Comparison of ENCODE assay signal across 9 cellular contexts in the genomic region with DNA sequence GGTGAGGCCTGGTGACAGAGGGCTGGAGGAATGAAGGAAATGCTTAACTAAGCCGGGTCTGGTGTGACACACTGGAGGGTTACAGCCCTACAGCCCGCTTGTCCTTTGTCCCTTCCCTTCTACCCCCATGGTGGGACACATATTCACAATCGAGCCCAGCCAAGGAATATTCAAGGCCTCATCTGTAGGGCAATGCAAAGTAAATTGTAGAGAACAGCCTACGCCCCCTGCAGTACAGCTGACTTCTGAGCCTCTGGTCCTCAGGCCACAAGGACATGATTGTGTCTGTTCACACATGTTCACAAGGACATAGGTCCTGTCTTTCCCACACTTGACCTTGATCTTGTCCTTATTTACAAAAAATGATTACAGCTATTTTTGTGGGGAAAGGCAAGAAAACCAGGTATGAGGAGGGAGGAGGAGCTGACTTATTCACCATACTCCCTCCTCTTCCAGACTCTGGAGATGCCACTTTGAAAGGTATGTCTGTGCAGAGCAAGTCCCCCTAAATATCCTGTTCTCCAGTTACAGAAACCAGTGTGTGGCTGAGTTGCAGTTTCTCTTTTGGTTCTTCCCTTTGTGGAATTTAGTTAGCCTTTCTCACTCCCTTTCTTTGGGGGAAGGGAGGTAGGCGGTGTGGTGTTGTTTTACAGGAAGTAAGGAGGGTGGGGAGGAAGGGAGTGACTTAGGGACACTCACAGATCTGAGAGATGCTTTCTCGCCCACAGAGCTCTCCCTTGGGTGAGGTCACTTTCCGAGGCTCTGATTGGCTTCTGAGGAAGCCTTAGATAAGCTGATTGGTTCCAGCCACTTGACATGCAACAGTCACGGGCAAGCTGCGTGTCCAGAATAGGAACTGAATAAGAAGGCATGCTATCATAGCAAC. TPM values are rescaled to one million over a fixed set of nuclear protein-coding genes. Genes with fewer than 3 reads are reported as not detected.
DNase-seq lines count a peak whose midpoint lies in the region; ATAC-seq, FAIRE-seq and TF ChIP-seq lines count a peak whose summit lies in the region.
"Had no signal": no experiment of that assay in that cellular context is flagged by ENCODE, and none has a peak within 500 bp of the region (broad histone marks: within the 10 kb centered on the region; RNA-seq: fewer than 3 reads in every experiment).

No MANE protein-coding gene starts in this region.

- BruUV-seq in HepG2 (replicated peaks; lab: Mats Ljungman, UMichigan) = no TSS peak

- intact Hi-C loops in dorsolateral prefrontal cortex (cut with DNase I) (loop anchor here (1.0 to 5.0 kb wide), 4 partner anchors 15 to 157 kb away; a partner anchor contains a TSS), HepG2 (cut with micrococcal nuclease; ENCODE audit: unreplicated experiment) (loop anchor here (5.0 kb wide), 1 partner anchor 87 kb away; no protein-coding TSS in a partner anchor)

- no peaks in the 10 kb centered on the region for H3K79me2 ChIP-seq in HepG2 (ENCODE audit: insufficient read depth, low read length)

- H3K27ac ChIP-seq in dorsolateral prefrontal cortex = peak overlapping the region; percentile 66 to 98 (median 95)
- H3K27ac ChIP-seq in HepG2 (ENCODE audit: extremely low read length, insufficient read depth, low read length) = no peak overlapping the region

- no peak overlapping the region for H3K9ac ChIP-seq in HepG2 (ENCODE audit: insufficient read depth, low read depth, low read length)

- H2AFZ ChIP-seq in HepG2 (ENCODE audit: low read length) = no peak overlapping the region

- CTCF ChIA-PET in HepG2 (lab: Yijun Ruan, JAX; ENCODE audit: low intra/inter-chr PET ratio, low total read pairs) = interaction anchor here (1.3 to 4.4 kb wide), 3 partner anchors 28 to 87 kb away, joined by 4 to 60 read pairs (median 23); no protein-coding TSS in a partner anchor

- TF ChIP-seq CTCF in AG09319 (IDR thresholded peaks at IDR 0.05; ENCODE audit: low read depth, low read length) (peak; percentile 27), dorsolateral prefrontal cortex (IDR thresholded peaks at IDR 0.05 in 54 of 56, conservative IDR thresholded peaks at IDR 0.05 in 2 of 56; ENCODE audit: low read depth in 1 of 56, partially characterized antibody in 56 of 56) (peak in 28 of 56 donors; percentile 2 to 41 (median 18)), HepG2 (CRISPR knock-in tag; IDR thresholded peaks at IDR 0.05) (peak; percentile 47)

- no peaks in the 10 kb centered on the region for H3K9me3 ChIP-seq in HepG2 (ENCODE audit: low read length)

- peak; percentile 91 for ATAC-seq in GM19023 (IDR thresholded peaks at IDR 0.05; ENCODE audit: unreplicated experiment)
- ATAC-seq in HG03196 (IDR thresholded peaks at IDR 0.05; ENCODE audit: unreplicated experiment) = peak; percentile 86
- ATAC-seq in HepG2 = peak; percentile 53

- peaks cover 66% of the 10 kb centered on the region for H3K4me1 ChIP-seq in HepG2 (ENCODE audit: insufficient read depth, low read length)

- TF ChIP-seq EP300 in HepG2 (IDR thresholded peaks at IDR 0.05; ENCODE audit: low read depth in 2 of 2, low read length in 2 of 2) = no peak
- TF ChIP-seq EP300 in HepG2 (CRISPR knock-in tag; IDR thresholded peaks at IDR 0.05; ENCODE audit: borderline replicate concordance) = no peak

- TF ChIP-seq POLR2A in HepG2 (IDR thresholded peaks at IDR 0.05; ENCODE audit: insufficient read depth in 1 of 2, low read depth in 2 of 2, low read length in 2 of 2) = no peak

- POLR2A ChIA-PET in HepG2 (lab: Yijun Ruan, JAX) = interaction anchor here (0.6 to 2.9 kb wide), 5 partner anchors 14 to 72 kb away, joined by 3 to 9 read pairs (median 5); a partner anchor contains a TSS

- peak overlapping the region in 55 of 59 donors; percentile 3 to 56 (median 34) for H3K4me3 ChIP-seq in dorsolateral prefrontal cortex
- H3K4me3 ChIP-seq in HepG2 (replicated peaks in 1 of 3; ENCODE audit: insufficient read depth in 1 of 3, low read depth in 2 of 3, low read length in 3 of 3) = no peak overlapping the region

- no peak for TF ChIP-seq RAD21 in HepG2 (CRISPR knock-in tag; IDR thresholded peaks at IDR 0.05)

- in situ Hi-C loops in HepG2 (cut with HindIII; ENCODE audit: extremely low pct_ligation_motif_present, low pct_unique_long_range_greater_than_20kb) = loop anchor here (5.0 kb wide), 1 partner anchor 33 kb away; no protein-coding TSS in a partner anchor

- H3K27me3 ChIP-seq in dorsolateral prefrontal cortex (no peaks in the 10 kb centered on the region), HepG2 (ENCODE audit: control insufficient read depth in 1 of 2, insufficient read depth in 2 of 2, low read length in 2 of 2) (no peaks in the 10 kb centered on the region)

- no peaks in the 10 kb centered on the region for H3K36me3 ChIP-seq in HepG2 (replicated peaks in 1 of 2; ENCODE audit: control insufficient read depth in 1 of 2, insufficient read depth in 2 of 2, low read length in 2 of 2)

- FAIRE-seq in HepG2 (lab: Jason Lieb, UNC) = peak; percentile 59

- DNase-seq in AG09319 (ENCODE audit: extremely low read depth, low read depth) (peak; percentile 99), NCI-H510A (lab: John Stamatoyannopoulos, UW) (peak; percentile 98), dorsolateral prefrontal cortex (peak; percentile 70 to 99 (median 92)), HepG2 (ENCODE audit: low spot score) (peak; percentile 50)
- peak; percentile 88 for DNase-seq in activated CD4-positive, alpha-beta T cell treated with anti-CD3 and anti-CD28 coated beads for 48 hours
- DNase-seq in stimulated activated CD4-positive, alpha-beta T cell treated with anti-CD3 and anti-CD28 coated beads, Interleukin-2, amount 100 ng/mL, for 48 hours = peak; percentile 63 to 70

- H4K20me1 ChIP-seq in HepG2 (ENCODE audit: insufficient read depth, low read length) = no peaks in the 10 kb centered on the region

- WGBS in HepG2 (ENCODE audit: low lambda C conversion rate) = 59% methylated on average over 9 of the region's 9 CpGs

- peak overlapping the region; percentile 40; the same call in 1 of the 2 replicates for H3K4me2 ChIP-seq in HepG2 (ENCODE audit: low read depth, low read length)

RNA-seq across cellular contexts. Expression of a gene that starts 14.6 kb away (rescaled TPM):
- total RNA-seq in dorsolateral prefrontal cortex (10 to 100 TPM; 13.1 to 24.6 (median 19.0) TPM), HepG2 (2016; rRNA removed; fragmentation: Illumina TruSeq; extraction: Trizol) (12.4 and 15.3 TPM in 2 replicates)
- 7.1 and 7.5 TPM in 2 replicates for total RNA-seq in HepG2 (2016; cell fraction: cytosol; rRNA removed; fragmentation: Illumina TruSeq; extraction: Trizol; ENCODE audit: low read depth)
- 12.8 and 14.4 TPM in 2 replicates for total RNA-seq in HepG2 (2016; cell fraction: insoluble cytoplasmic fraction; rRNA removed; fragmentation: Illumina TruSeq; extraction: Trizol)
- 15.4 and 17.0 TPM in 2 replicates for total RNA-seq in HepG2 (2016; cell fraction: membrane; rRNA removed; fragmentation: Illumina TruSeq; extraction: Trizol)
- total RNA-seq in HepG2 (2016; cell fraction: nucleus; rRNA removed; fragmentation: Illumina TruSeq; extraction: Trizol) = 5.4 and 6.2 TPM in 2 replicates
- polyA plus RNA-seq in HepG2 (2011; rRNA removed) = 10.8 and 11.5 TPM in 2 replicates
- 7.4 and 7.9 TPM in 2 replicates for polyA plus RNA-seq in HepG2 (2011; cell fraction: cytosol; rRNA removed)
- 5.1 and 6.2 TPM in 2 replicates for polyA plus RNA-seq in HepG2 (2011; cell fraction: nucleus; rRNA removed)
- polyA plus RNA-seq in HepG2 (2012) = 14.4 and 20.2 TPM in 2 replicates
- polyA plus RNA-seq in HepG2 (2016; cell fraction: cytosol; fragmentation: Illumina TruSeq; extraction: Trizol; ENCODE audit: low read depth) = 10.0 and 10.7 TPM in 2 replicates
- polyA plus RNA-seq in HepG2 (2016; cell fraction: insoluble cytoplasmic fraction; fragmentation: Illumina TruSeq; extraction: Trizol; ENCODE audit: low read depth) = 21.5 and 23.2 TPM in 2 replicates
- 20.0 and 21.6 TPM in 2 replicates for polyA plus RNA-seq in HepG2 (2016; cell fraction: membrane; fragmentation: Illumina TruSeq; extraction: Trizol; ENCODE audit: low read depth)
- polyA plus RNA-seq in HepG2 (2016; cell fraction: nucleus; fragmentation: Illumina TruSeq; extraction: Trizol; ENCODE audit: insufficient read depth, low read depth) = 11.4 and 13.9 TPM in 2 replicates
- 2.5 and 3.4 TPM in 2 replicates for polyA minus RNA-seq in HepG2 (2011; rRNA and poly(A)+ RNA removed; ENCODE audit: low replicate concordance)
- 2.5 and 4.6 TPM in 2 replicates for polyA minus RNA-seq in HepG2 (2011; cell fraction: cytosol; rRNA and poly(A)+ RNA removed)
- 5.0 and 6.6 TPM in 2 replicates for polyA minus RNA-seq in HepG2 (2011; cell fraction: nucleus; rRNA and poly(A)+ RNA removed)

RNA-seq across cellular contexts. Expression of a gene that starts 14.7 kb away (rescaled TPM):
- total RNA-seq in dorsolateral prefrontal cortex = 10 to 100 TPM; 13.4 to 48.3 (median 29.4) TPM
- 0.07 and 0.14 TPM in 2 replicates for total RNA-seq in HepG2 (2016; rRNA removed; fragmentation: Illumina TruSeq; extraction: Trizol)
- not detected in 2 replicates for total RNA-seq in HepG2 (2016; cell fraction: cytosol; rRNA removed; fragmentation: Illumina TruSeq; extraction: Trizol; ENCODE audit: low read depth)
- total RNA-seq in HepG2 (2016; cell fraction: insoluble cytoplasmic fraction; rRNA removed; fragmentation: Illumina TruSeq; extraction: Trizol) = 0.04 TPM in 1 of 2 replicates, not detected in the other
- total RNA-seq in HepG2 (2016; cell fraction: membrane; rRNA removed; fragmentation: Illumina TruSeq; extraction: Trizol) = 0.03 and 0.07 TPM in 2 replicates
- total RNA-seq in HepG2 (2016; cell fraction: nucleus; rRNA removed; fragmentation: Illumina TruSeq; extraction: Trizol) = 0.13 and 0.19 TPM in 2 replicates
- polyA plus RNA-seq in HepG2 (2011; rRNA removed) = 0.05 and 0.07 TPM in 2 replicates
- 0.04 and 0.05 TPM in 2 replicates for polyA plus RNA-seq in HepG2 (2011; cell fraction: cytosol; rRNA removed)
- polyA plus RNA-seq in HepG2 (2011; cell fraction: nucleus; rRNA removed) = 0.47 and 0.53 TPM in 2 replicates
- polyA plus RNA-seq in HepG2 (2012) = 0.11 and 0.19 TPM in 2 replicates
- not detected in 2 replicates for polyA plus RNA-seq in HepG2 (2016; cell fraction: cytosol; fragmentation: Illumina TruSeq; extraction: Trizol; ENCODE audit: low read depth)
- 0.08 TPM in 1 of 2 replicates, not detected in the other for polyA plus RNA-seq in HepG2 (2016; cell fraction: insoluble cytoplasmic fraction; fragmentation: Illumina TruSeq; extraction: Trizol; ENCODE audit: low read depth)
- 0.05 TPM in 1 of 2 replicates, not detected in the other for polyA plus RNA-seq in HepG2 (2016; cell fraction: membrane; fragmentation: Illumina TruSeq; extraction: Trizol; ENCODE audit: low read depth)
- 0.12 and 0.16 TPM in 2 replicates for polyA plus RNA-seq in HepG2 (2016; cell fraction: nucleus; fragmentation: Illumina TruSeq; extraction: Trizol; ENCODE audit: insufficient read depth, low read depth)
- 0.08 and 1.4 TPM in 2 replicates for polyA minus RNA-seq in HepG2 (2011; rRNA and poly(A)+ RNA removed; ENCODE audit: low replicate concordance)
- polyA minus RNA-seq in HepG2 (2011; cell fraction: cytosol; rRNA and poly(A)+ RNA removed) = not detected in 2 replicates
- polyA minus RNA-seq in HepG2 (2011; cell fraction: nucleus; rRNA and poly(A)+ RNA removed) = 0.25 and 0.39 TPM in 2 replicates

RNA-seq across cellular contexts. Expression of a gene that starts 17.3 kb away (rescaled TPM):
- total RNA-seq in dorsolateral prefrontal cortex (100 to 1,000 TPM in 98 of 120 experiments, 10 to 100 TPM in 22; 36.4 to 580 (median 158) TPM), HepG2 (2016; rRNA removed; fragmentation: Illumina TruSeq; extraction: Trizol) (24.4 and 25.4 TPM in 2 replicates)
- 4.1 and 4.3 TPM in 2 replicates for total RNA-seq in HepG2 (2016; cell fraction: cytosol; rRNA removed; fragmentation: Illumina TruSeq; extraction: Trizol; ENCODE audit: low read depth)
- total RNA-seq in HepG2 (2016; cell fraction: insoluble cytoplasmic fraction; rRNA removed; fragmentation: Illumina TruSeq; extraction: Trizol) = 23.8 and 24.4 TPM in 2 replicates
- total RNA-seq in HepG2 (2016; cell fraction: membrane; rRNA removed; fragmentation: Illumina TruSeq; extraction: Trizol) = 11.5 and 11.6 TPM in 2 replicates
- 34.7 and 39.5 TPM in 2 replicates for total RNA-seq in HepG2 (2016; cell fraction: nucleus; rRNA removed; fragmentation: Illumina TruSeq; extraction: Trizol)
- polyA plus RNA-seq in HepG2 (2011; rRNA removed) = 237 and 283 TPM in 2 replicates
- polyA plus RNA-seq in HepG2 (2011; cell fraction: cytosol; rRNA removed) = 133 and 240 TPM in 2 replicates
- polyA plus RNA-seq in HepG2 (2011; cell fraction: nucleus; rRNA removed) = 150 and 152 TPM in 2 replicates
- polyA plus RNA-seq in HepG2 (2012) = 191 and 204 TPM in 2 replicates
- polyA plus RNA-seq in HepG2 (2016; cell fraction: cytosol; fragmentation: Illumina TruSeq; extraction: Trizol; ENCODE audit: low read depth) = 1.0 and 1.3 TPM in 2 replicates
- polyA plus RNA-seq in HepG2 (2016; cell fraction: insoluble cytoplasmic fraction; fragmentation: Illumina TruSeq; extraction: Trizol; ENCODE audit: low read depth) = 19.6 and 21.5 TPM in 2 replicates
- 3.9 and 4.1 TPM in 2 replicates for polyA plus RNA-seq in HepG2 (2016; cell fraction: membrane; fragmentation: Illumina TruSeq; extraction: Trizol; ENCODE audit: low read depth)
- polyA plus RNA-seq in HepG2 (2016; cell fraction: nucleus; fragmentation: Illumina TruSeq; extraction: Trizol; ENCODE audit: insufficient read depth, low read depth) = 35.2 and 39.0 TPM in 2 replicates
- polyA minus RNA-seq in HepG2 (2011; rRNA and poly(A)+ RNA removed; ENCODE audit: low replicate concordance) = 132 and 425 TPM in 2 replicates
- 117 and 168 TPM in 2 replicates for polyA minus RNA-seq in HepG2 (2011; cell fraction: cytosol; rRNA and poly(A)+ RNA removed)
- polyA minus RNA-seq in HepG2 (2011; cell fraction: nucleus; rRNA and poly(A)+ RNA removed) = 259 and 346 TPM in 2 replicates

RNA-seq across cellular contexts. Expression of a gene that starts 21.3 kb away (rescaled TPM):
- 10 to 100 TPM; 10.5 to 32.8 (median 17.8) TPM for total RNA-seq in dorsolateral prefrontal cortex
- 8.1 and 10.9 TPM in 2 replicates for total RNA-seq in HepG2 (2016; rRNA removed; fragmentation: Illumina TruSeq; extraction: Trizol)
- total RNA-seq in HepG2 (2016; cell fraction: cytosol; rRNA removed; fragmentation: Illumina TruSeq; extraction: Trizol; ENCODE audit: low read depth) = 1.6 TPM in 2 replicates
- total RNA-seq in HepG2 (2016; cell fraction: insoluble cytoplasmic fraction; rRNA removed; fragmentation: Illumina TruSeq; extraction: Trizol) = 8.3 and 9.6 TPM in 2 replicates
- 6.8 and 7.1 TPM in 2 replicates for total RNA-seq in HepG2 (2016; cell fraction: membrane; rRNA removed; fragmentation: Illumina TruSeq; extraction: Trizol)
- total RNA-seq in HepG2 (2016; cell fraction: nucleus; rRNA removed; fragmentation: Illumina TruSeq; extraction: Trizol) = 5.0 and 5.9 TPM in 2 replicates
- 19.4 and 24.9 TPM in 2 replicates for polyA plus RNA-seq in HepG2 (2011; rRNA removed)
- 19.3 and 22.0 TPM in 2 replicates for polyA plus RNA-seq in HepG2 (2011; cell fraction: cytosol; rRNA removed)
- polyA plus RNA-seq in HepG2 (2011; cell fraction: nucleus; rRNA removed) = 5.2 and 7.4 TPM in 2 replicates
- polyA plus RNA-seq in HepG2 (2012) = 4.8 and 5.8 TPM in 2 replicates
- polyA plus RNA-seq in HepG2 (2016; cell fraction: cytosol; fragmentation: Illumina TruSeq; extraction: Trizol; ENCODE audit: low read depth) = 1.3 and 1.7 TPM in 2 replicates
- polyA plus RNA-seq in HepG2 (2016; cell fraction: insoluble cytoplasmic fraction; fragmentation: Illumina TruSeq; extraction: Trizol; ENCODE audit: low read depth) = 12.8 and 15.5 TPM in 2 replicates
- 5.7 and 5.8 TPM in 2 replicates for polyA plus RNA-seq in HepG2 (2016; cell fraction: membrane; fragmentation: Illumina TruSeq; extraction: Trizol; ENCODE audit: low read depth)
- 9.8 and 10.9 TPM in 2 replicates for polyA plus RNA-seq in HepG2 (2016; cell fraction: nucleus; fragmentation: Illumina TruSeq; extraction: Trizol; ENCODE audit: insufficient read depth, low read depth)
- polyA minus RNA-seq in HepG2 (2011; rRNA and poly(A)+ RNA removed; ENCODE audit: low replicate concordance) = 15.4 and 31.6 TPM in 2 replicates
- polyA minus RNA-seq in HepG2 (2011; cell fraction: cytosol; rRNA and poly(A)+ RNA removed) = 12.6 and 13.9 TPM in 2 replicates
- 5.9 and 7.2 TPM in 2 replicates for polyA minus RNA-seq in HepG2 (2011; cell fraction: nucleus; rRNA and poly(A)+ RNA removed)

RNA-seq across cellular contexts. Expression of a gene that starts 42.4 kb away (rescaled TPM):
- 1 to 10 TPM in 3 of 120 experiments, under 1 TPM in 39, not detected in 78; 0.20 to 1.2 (median 0.42) TPM for total RNA-seq in dorsolateral prefrontal cortex
- 0.15 and 0.18 TPM in 2 replicates for total RNA-seq in HepG2 (2016; rRNA removed; fragmentation: Illumina TruSeq; extraction: Trizol)
- 0.35 TPM in 1 of 2 replicates, not detected in the other for total RNA-seq in HepG2 (2016; cell fraction: cytosol; rRNA removed; fragmentation: Illumina TruSeq; extraction: Trizol; ENCODE audit: low read depth)
- total RNA-seq in HepG2 (2016; cell fraction: insoluble cytoplasmic fraction; rRNA removed; fragmentation: Illumina TruSeq; extraction: Trizol) = 0.30 TPM in 1 of 2 replicates, not detected in the other
- 0.22 and 0.28 TPM in 2 replicates for total RNA-seq in HepG2 (2016; cell fraction: membrane; rRNA removed; fragmentation: Illumina TruSeq; extraction: Trizol)
- total RNA-seq in HepG2 (2016; cell fraction: nucleus; rRNA removed; fragmentation: Illumina TruSeq; extraction: Trizol) = not detected in 2 replicates
- 0.03 TPM in 1 of 2 replicates, not detected in the other for polyA plus RNA-seq in HepG2 (2011; rRNA removed)
- polyA plus RNA-seq in HepG2 (2011; cell fraction: cytosol; rRNA removed) = 0.03 and 0.05 TPM in 2 replicates
- polyA plus RNA-seq in HepG2 (2011; cell fraction: nucleus; rRNA removed) = not detected in 2 replicates
- not detected in 2 replicates for polyA plus RNA-seq in HepG2 (2012)
- 0.08 and 0.12 TPM in 2 replicates for polyA plus RNA-seq in HepG2 (2016; cell fraction: cytosol; fragmentation: Illumina TruSeq; extraction: Trizol; ENCODE audit: low read depth)
- not detected in 2 replicates for polyA plus RNA-seq in HepG2 (2016; cell fraction: insoluble cytoplasmic fraction; fragmentation: Illumina TruSeq; extraction: Trizol; ENCODE audit: low read depth)
- polyA plus RNA-seq in HepG2 (2016; cell fraction: membrane; fragmentation: Illumina TruSeq; extraction: Trizol; ENCODE audit: low read depth) = not detected in 2 replicates
- polyA plus RNA-seq in HepG2 (2016; cell fraction: nucleus; fragmentation: Illumina TruSeq; extraction: Trizol; ENCODE audit: insufficient read depth, low read depth) = not detected in 2 replicates
- not detected in 2 replicates for polyA minus RNA-seq in HepG2 (2011; rRNA and poly(A)+ RNA removed; ENCODE audit: low replicate concordance)
- polyA minus RNA-seq in HepG2 (2011; cell fraction: cytosol; rRNA and poly(A)+ RNA removed) = not detected in 2 replicates
- not detected in 2 replicates for polyA minus RNA-seq in HepG2 (2011; cell fraction: nucleus; rRNA and poly(A)+ RNA removed)
- polyA plus RNA-seq: IgD-negative memory B cell had no signal

Comparison
In these comparisons a context has a peak if more than half of its experiments do, and no peak if none do; other contexts are left out.
1. H3K4me3 ChIP-seq: peak in dorsolateral prefrontal cortex (55 of 59); none in HepG2 (0 of 3).
2. RNA of a gene that starts 14.7 kb away (total RNA-seq): 13.4 to 48.3 TPM in dorsolateral prefrontal cortex; 0.03 to 0.19 TPM in HepG2; every median in the first group is over 10 times any median in the second.
3. Peak in every context shown above with its lines, with median percentiles within 50 percentile points of each other: DNase-seq and ATAC-seq.